ENCODE assay signal across 11 cellular contexts in the genomic region with DNA sequence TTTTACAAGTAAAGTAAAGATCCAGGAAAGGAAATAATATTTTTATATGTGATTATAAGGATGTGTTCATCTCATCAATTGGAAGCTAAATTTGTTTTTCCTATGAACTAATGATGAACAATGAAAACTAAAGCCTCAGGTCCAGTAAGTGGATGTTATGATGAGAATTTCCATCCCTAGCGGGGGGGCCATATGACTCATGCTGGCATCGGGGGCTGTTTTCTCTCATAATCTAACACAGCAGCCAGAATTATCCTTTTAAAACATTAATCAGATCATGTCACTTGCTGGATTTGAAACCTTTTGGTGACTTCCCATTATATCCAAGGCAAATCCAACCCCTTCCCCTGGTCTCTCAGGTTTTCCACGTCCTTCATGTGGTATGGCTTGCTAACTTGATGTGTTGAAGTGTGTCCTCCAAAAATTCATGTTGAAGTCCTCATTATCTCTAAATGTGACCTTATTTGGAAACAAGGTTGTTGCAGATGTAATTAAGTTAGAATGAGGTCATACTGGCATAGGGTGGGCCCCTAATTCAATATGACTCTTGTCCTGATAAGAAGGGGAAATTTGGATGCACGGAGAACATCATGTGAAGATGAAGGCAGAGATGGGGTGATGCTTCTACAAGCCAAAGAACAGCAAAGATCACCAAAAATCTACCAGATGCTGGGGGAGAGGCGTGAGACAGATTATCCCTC.
"Had no signal": no experiment of that assay in that cellular context is flagged by ENCODE, and none has a peak within 500 bp of the region (broad histone marks: within the 10 kb centered on the region; RNA-seq: fewer than 3 reads in every experiment).

No MANE protein-coding gene starts in this region.

- ATAC-seq: effector memory CD8-positive, alpha-beta T cell; naive thymus-derived CD8-positive, alpha-beta T cell; stimulated activated naive CD8-positive, alpha-beta T cell treated with anti-CD3 and anti-CD28 coated beads, Interleukin-15, amount 100 ng/mL, for 72 hours had no signal

- H3K27ac ChIP-seq: hepatocyte, left ventricle myocardium inferior, parathyroid adenoma, sigmoid colon had no signal

- H3K4me3 ChIP-seq: hepatocyte, left ventricle myocardium inferior, sigmoid colon had no signal

- H3K27me3 ChIP-seq: hepatocyte, sigmoid colon had no signal

- DNase-seq: activated CD4-positive, CD25-positive, alpha-beta regulatory T cell treated with anti-CD3 and anti-CD28 coated beads, Interleukin-2, amount 50 U/mL, for 72 hours; activated naive CD4-positive, alpha-beta T cell treated with anti-CD3 and anti-CD28 coated beads for 36 hours; central memory CD4-positive, alpha-beta T cell; effector memory CD8-positive, alpha-beta T cell; left ventricle myocardium inferior; naive thymus-derived CD8-positive, alpha-beta T cell; sigmoid colon; stimulated activated CD4-positive, alpha-beta T cell treated with anti-CD3 and anti-CD28 coated beads, Interleukin-1b, Interleukin-23, amount 100 ng/mL, for 48 hours; stimulated activated naive CD8-positive, alpha-beta T cell treated with anti-CD3 and anti-CD28 coated beads, Interleukin-15, amount 100 ng/mL, for 72 hours had no signal

- H3K4me1 ChIP-seq: left ventricle myocardium inferior, parathyroid adenoma, sigmoid colon had no signal

- H3K36me3 ChIP-seq: left ventricle myocardium inferior, sigmoid colon had no signal

- H3K9me3 ChIP-seq: left ventricle myocardium inferior, sigmoid colon had no signal
